In genomic region chr11:66429983-66430602, GRCh38 we compare ENCODE assay signal across 8 cellular contexts. TPM values are rescaled to one million over a fixed set of nuclear protein-coding genes. Genes with fewer than 3 reads are reported as not detected.
DNase-seq lines count a peak whose midpoint lies in the region; ATAC-seq, FAIRE-seq and TF ChIP-seq lines count a peak whose summit lies in the region.

No MANE protein-coding gene starts in this region.

- intact Hi-C loops in right lobe of liver (cut with DNase I), result no loop called here

- H3K9me3 ChIP-seq in right lobe of liver, result no peaks in the 10 kb centered on the region

- no peak for TF ChIP-seq POLR2A in right lobe of liver (IDR thresholded peaks at IDR 0.05)

- no peaks in the 10 kb centered on the region for H3K4me1 ChIP-seq in right lobe of liver

- WGBS in right lobe of liver (ENCODE audit: insufficient coverage, low coverage, low lambda C conversion rate, missing lambda C conversion rate), result 32% methylated on average over 9 of the region's 9 CpGs

- no peak overlapping the region for H3K27ac ChIP-seq in right lobe of liver

- peaks cover 0 to 3% (median under 1%) of the 10 kb centered on the region in 4 donors for H3K36me3 ChIP-seq in right lobe of liver

- H3K4me3 ChIP-seq in choroid plexus epithelial cell (ENCODE audit: low read depth, low read length) (no peak overlapping the region), right lobe of liver (no peak overlapping the region)

- peak; percentile 92 for TF ChIP-seq CTCF in choroid plexus epithelial cell (conservative IDR thresholded peaks at IDR 0.05; ENCODE audit: low read depth, low read length)
- TF ChIP-seq CTCF in right lobe of liver (IDR thresholded peaks at IDR 0.05), result peak; percentile 60 to 82 (median 73)

- H3K27me3 ChIP-seq in right lobe of liver, result no peaks in the 10 kb centered on the region

- peak; percentile 72 for FAIRE-seq in GM19239 (lab: Jason Lieb, UNC)

- DNase-seq in A172 (ENCODE audit: low spot score) (peak; percentile 66), GM19239 (ENCODE audit: insufficient read length, low spot score) (peak; percentile 61), NCI-H446 (lab: John Stamatoyannopoulos, UW) (peak; percentile 33 to 88), choroid plexus epithelial cell (ENCODE audit: low read depth) (peak; percentile 83), right lobe of liver (peak in 2 of 3 donors; percentile 58 to 65)
- DNase-seq in activated CD4-positive, alpha-beta T cell treated with anti-CD3 and anti-CD28 coated beads for 4 hours, result peak; percentile 71 to 74
- DNase-seq in stimulated activated CD4-positive, alpha-beta T cell treated with anti-CD3 and anti-CD28 coated beads, TNF-alpha, amount 100 ng/mL, for 48 hours (ENCODE audit: low read depth in 3 of 3), result peak; percentile 58 to 76 (median 76)

- ATAC-seq in right lobe of liver (peak; percentile 73 to 84 (median 78)), GM21381 (IDR thresholded peaks at IDR 0.05; ENCODE audit: unreplicated experiment) (no peak)

RNA-seq across cellular contexts. Expression of gene MRPL11, which starts 8.6 kb away (rescaled TPM):
- 80.0 and 127 TPM in 2 replicates for total RNA-seq in A172 (2014; rRNA removed; shearing (Covaris generic))
- 10 to 100 TPM; 17.6 to 34.1 (median 28.6) TPM for total RNA-seq in right lobe of liver

RNA-seq across cellular contexts. Expression of gene NPAS4, which starts 9.3 kb away (rescaled TPM):
- total RNA-seq in A172 (2014; rRNA removed; shearing (Covaris generic)), result not detected in 2 replicates
- not detected for total RNA-seq in right lobe of liver

RNA-seq across cellular contexts. Expression of gene PELI3, which starts 36.6 kb away (rescaled TPM):
- 13.3 and 16.1 TPM in 2 replicates for total RNA-seq in A172 (2014; rRNA removed; shearing (Covaris generic))
- 1 to 10 TPM; 2.0 to 5.3 (median 3.2) TPM for total RNA-seq in right lobe of liver

RNA-seq across cellular contexts. Expression of gene DPP3, which starts 50.1 kb away (rescaled TPM):
- 76.7 and 79.7 TPM in 2 replicates for total RNA-seq in A172 (2014; rRNA removed; shearing (Covaris generic))
- 10 to 100 TPM; 18.0 to 25.6 (median 22.0) TPM for total RNA-seq in right lobe of liver

RNA-seq across cellular contexts. Expression of gene SLC29A2, which starts 58.5 kb away (rescaled TPM):
- total RNA-seq in A172 (2014; rRNA removed; shearing (Covaris generic)), result not detected in 2 replicates
- 1 to 10 TPM in 4 of 6 experiments, under 1 TPM in 2; 0.35 to 2.2 (median 1.1) TPM for total RNA-seq in right lobe of liver
